Comparison of ENCODE assay signal across 1 cellular context in genomic region chr17:8487130-8487645, GRCh38.
TF ChIP-seq lines count a peak whose summit lies in the region.

No MANE protein-coding gene starts in this region.

TF ChIP-seq in IMR-90, 13 proteins besides CTCF, POLR2A, EP300 and RAD21:
- TF ChIP-seq RCOR1 (IDR thresholded peaks at IDR 0.05; ENCODE audit: insufficient replicate concordance, low read length) (no peak), MAZ (IDR thresholded peaks at IDR 0.05; ENCODE audit: borderline replicate concordance, low read depth, low read length) (no peak), USF2 (IDR thresholded peaks at IDR 0.05; ENCODE audit: low read depth, low read length) (no peak), CHD1 (IDR thresholded peaks at IDR 0.05; ENCODE audit: low read depth, low read length) (no peak), ELK1 (IDR thresholded peaks at IDR 0.05; ENCODE audit: borderline replicate concordance, low read depth, low read length) (no peak), MAFK (IDR thresholded peaks at IDR 0.05; ENCODE audit: low read depth, low read length) (no peak)
TF ChIP-seq in IMR-90: peak in this region for 0.
